8 cellular contexts compared by ENCODE assay signal in the genomic region with DNA sequence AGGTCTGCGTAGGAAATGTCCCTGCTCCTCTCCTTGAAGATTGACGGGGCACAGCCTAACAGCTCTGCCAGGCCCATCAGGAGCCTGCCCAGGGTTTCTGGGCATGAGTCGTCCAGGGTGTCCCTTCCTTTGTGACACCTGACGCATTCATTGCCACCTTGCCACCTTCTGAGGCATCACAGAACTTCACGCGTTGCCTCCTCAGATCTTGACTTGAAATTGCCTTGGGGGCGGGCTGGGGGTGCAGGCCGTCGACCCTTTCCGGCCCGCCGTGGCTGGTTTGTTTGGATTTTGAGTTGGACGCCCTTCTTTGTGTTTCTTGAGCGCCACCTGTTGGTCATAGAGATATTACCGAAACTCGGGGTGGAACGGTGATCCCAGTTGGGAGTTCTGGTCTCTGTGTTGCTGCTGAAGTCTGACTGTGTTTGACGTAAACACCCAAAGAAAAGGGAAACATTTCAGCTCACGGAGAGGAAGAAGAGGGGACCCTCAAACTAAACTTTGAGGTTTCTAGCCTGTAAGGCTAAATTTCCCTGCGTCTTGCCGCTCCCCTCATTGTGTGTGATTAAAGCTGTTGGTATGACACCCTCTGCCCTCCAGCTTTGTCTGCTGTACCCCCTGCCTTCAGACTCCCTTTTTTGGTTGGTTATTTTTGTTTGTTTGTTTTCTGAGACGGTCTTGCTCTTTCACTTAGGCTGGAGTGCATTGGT. TPM values are rescaled to one million over a fixed set of nuclear protein-coding genes. Genes with fewer than 3 reads are reported as not detected.
DNase-seq lines count a peak whose midpoint lies in the region; ATAC-seq, FAIRE-seq and TF ChIP-seq lines count a peak whose summit lies in the region.

No MANE protein-coding gene starts in this region.

- no peaks in the 10 kb centered on the region for H3K27me3 ChIP-seq in ACC112 (ENCODE audit: insufficient read depth, low read length)
- H3K27me3 ChIP-seq in dorsolateral prefrontal cortex, result no peaks in the 10 kb centered on the region
- no peaks in the 10 kb centered on the region for H3K27me3 ChIP-seq in mesenchymal stem cell (ENCODE audit: control insufficient read depth in 1 of 2, insufficient read depth in 1 of 2, low read length in 2 of 2)

- peak; percentile 63 to 95 (median 82) for TF ChIP-seq CTCF in dorsolateral prefrontal cortex (IDR thresholded peaks at IDR 0.05 in 54 of 56, conservative IDR thresholded peaks at IDR 0.05 in 2 of 56; ENCODE audit: low read depth in 1 of 56, partially characterized antibody in 56 of 56)

- FAIRE-seq in GM18507 (lab: Jason Lieb, UNC), result peak; percentile 52

- no peak overlapping the region for H3K23ac ChIP-seq in mesenchymal stem cell (ENCODE audit: low read length in 2 of 2)

- no peak overlapping the region for H2BK12ac ChIP-seq in mesenchymal stem cell (ENCODE audit: low read length in 2 of 2)

- no peak overlapping the region for H3K18ac ChIP-seq in mesenchymal stem cell (ENCODE audit: low read depth in 1 of 2, low read length in 2 of 2)

- peak overlapping the region; percentile 27 for H4K8ac ChIP-seq in mesenchymal stem cell (ENCODE audit: low read length)

- H2AK5ac ChIP-seq in mesenchymal stem cell (ENCODE audit: low read length, severe bottlenecking), result no peak overlapping the region

- H2BK120ac ChIP-seq in mesenchymal stem cell (ENCODE audit: low read depth, low read length), result no peak overlapping the region

- H4K91ac ChIP-seq in mesenchymal stem cell (ENCODE audit: low read length), result no peak overlapping the region

- intact Hi-C loops in dorsolateral prefrontal cortex (cut with DNase I), result loop anchor here (1.0 to 10.0 kb wide), 3 partner anchors 68 to 208 kb away; partner anchors contain the start of gene CFAP251 (in 1 of the 2)

- no peak for ATAC-seq in GM19035 (IDR thresholded peaks at IDR 0.05; ENCODE audit: unreplicated experiment)

- H3K36me3 ChIP-seq in ACC112 (ENCODE audit: insufficient read depth, low read length) (peaks cover 5% of the 10 kb centered on the region; the same call in 1 of the 2 replicates), mesenchymal stem cell (ENCODE audit: control insufficient read depth in 1 of 2, insufficient read depth in 2 of 2, low read depth in 1 of 2, low read length in 2 of 2) (peaks cover 8 to 9% of the 10 kb centered on the region in 2 experiments)

- no peak overlapping the region for H2BK5ac ChIP-seq in mesenchymal stem cell (ENCODE audit: low read depth, low read length, poor library complexity, severe bottlenecking)

- H3K4me2 ChIP-seq in mesenchymal stem cell (ENCODE audit: low read length, poor library complexity, severe bottlenecking), result peak overlapping the region; percentile 3

- H2BK15ac ChIP-seq in mesenchymal stem cell (ENCODE audit: low read depth, poor library complexity, severe bottlenecking), result no peak overlapping the region

- H3K9me3 ChIP-seq in mesenchymal stem cell (ENCODE audit: control insufficient read depth, low read length), result no peaks in the 10 kb centered on the region

- H2AFZ ChIP-seq in ACC112 (ENCODE audit: low read length, unreplicated experiment) (peak overlapping the region; percentile 72), mesenchymal stem cell (ENCODE audit: low read depth, low read length) (no peak overlapping the region)

- peak; percentile 49 for DNase-seq in GM18507 (ENCODE audit: extremely low spot score, insufficient read length, low read depth)
- DNase-seq in NCI-H510A (lab: John Stamatoyannopoulos, UW), result peak; percentile 36
- peak; percentile 75 to 80 for DNase-seq in activated CD4-positive, alpha-beta T cell treated with anti-CD3 and anti-CD28 coated beads, Interleukin-2, amount 50 U/mL, for 48 hours
- peak in 7 of 10 donors; percentile 49 to 77 (median 74) for DNase-seq in dorsolateral prefrontal cortex
- DNase-seq in mesenchymal stem cell, result peak; percentile 78
- peak; percentile 20 for DNase-seq in stimulated activated CD8-positive, alpha-beta memory T cell treated with anti-CD3 and anti-CD28 coated beads, Interleukin-15, amount 100 ng/mL, for 24 hours (ENCODE audit: low read depth)

- no peak overlapping the region for H3K27ac ChIP-seq in ACC112 (ENCODE audit: low read depth, low read length)
- peak overlapping the region in 4 of 59 donors; percentile 6 to 59 (median 22) for H3K27ac ChIP-seq in dorsolateral prefrontal cortex
- no peak overlapping the region for H3K27ac ChIP-seq in mesenchymal stem cell (ENCODE audit: low read length, poor library complexity, severe bottlenecking)

- WGBS in mesenchymal stem cell, result 19% methylated on average over 21 of the region's 22 CpGs

- H3K79me2 ChIP-seq in ACC112 (ENCODE audit: control insufficient read depth, insufficient read depth, low read length, unreplicated experiment), result peaks cover 41% of the 10 kb centered on the region

- H3K4me1 ChIP-seq in ACC112 (ENCODE audit: control insufficient read depth, insufficient read depth, low read length, unreplicated experiment), result peaks cover 9% of the 10 kb centered on the region
- H3K4me1 ChIP-seq in mesenchymal stem cell (ENCODE audit: control insufficient read depth, insufficient read depth, low read depth, low read length), result peaks cover 21% of the 10 kb centered on the region

- H3K4ac ChIP-seq in mesenchymal stem cell (ENCODE audit: low read depth in 1 of 2, low read length in 2 of 2), result peak overlapping the region; percentile 15 to 24

- peak overlapping the region; percentile 70 for H3K9ac ChIP-seq in mesenchymal stem cell (ENCODE audit: low read length)

- H3K4me3 ChIP-seq in ACC112 (ENCODE audit: low read depth, low read length) (peak overlapping the region; percentile 51; the same call in 1 of the 2 replicates), dorsolateral prefrontal cortex (peak overlapping the region in 14 of 59 donors; percentile 1 to 39 (median 24)), mesenchymal stem cell (ENCODE audit: insufficient read depth in 1 of 2, low read depth in 1 of 2, low read length in 2 of 2) (no peak overlapping the region)

- H3K79me1 ChIP-seq in mesenchymal stem cell (replicated peaks; ENCODE audit: low read length, poor library complexity, severe bottlenecking), result peaks cover 21% of the 10 kb centered on the region

- peak overlapping the region in 1 of 2 experiments; percentile 45 for H3K14ac ChIP-seq in mesenchymal stem cell (ENCODE audit: low read length in 2 of 2)

RNA-seq across cellular contexts. Expression of gene MLXIP, which starts 44.6 kb away (rescaled TPM):
- 10 to 100 TPM; 22.2 to 78.4 (median 49.7) TPM for total RNA-seq in dorsolateral prefrontal cortex
- 61.2 TPM for polyA plus RNA-seq in mesenchymal stem cell (2013, experiment 1 of 2)
- polyA plus RNA-seq in mesenchymal stem cell (2013, experiment 2 of 2), result 58.9 TPM

RNA-seq across cellular contexts. Expression of gene IL31, which starts 50.8 kb away (rescaled TPM):
- total RNA-seq in dorsolateral prefrontal cortex, result not detected
- not detected for polyA plus RNA-seq in mesenchymal stem cell (2013, experiment 1 of 2)
- not detected for polyA plus RNA-seq in mesenchymal stem cell (2013, experiment 2 of 2)

RNA-seq across cellular contexts. Expression of gene LRRC43, which starts 59.7 kb away (rescaled TPM):
- total RNA-seq in dorsolateral prefrontal cortex, result 10 to 100 TPM in 17 of 120 experiments, 1 to 10 TPM in 103; 2.5 to 12.7 (median 7.7) TPM
- 2.2 TPM for polyA plus RNA-seq in mesenchymal stem cell (2013, experiment 1 of 2)
- 2.1 TPM for polyA plus RNA-seq in mesenchymal stem cell (2013, experiment 2 of 2)

Comparison
In these comparisons a context has a peak if more than half of its experiments do, and no peak if none do; other contexts are left out.
1. DNase-seq: peak in every context shown above with its lines; median percentile 78 in mesenchymal stem cell; 78 in activated CD4-positive, alpha-beta T cell treated with anti-CD3 and anti-CD28 coated beads, Interleukin-2, amount 50 U/mL, for 48 hours; 74 in dorsolateral prefrontal cortex; 49 in GM18507; 36 in NCI-H510A; 20 in stimulated activated CD8-positive, alpha-beta memory T cell treated with anti-CD3 and anti-CD28 coated beads, Interleukin-15, amount 100 ng/mL, for 24 hours.